Comparison of ENCODE assay signal across 22 cellular contexts in genomic region chr17:77223642-77224420, GRCh38.
DNase-seq lines count a peak whose midpoint lies in the region; ATAC-seq and TF ChIP-seq lines count a peak whose summit lies in the region.
"Had no signal": no experiment of that assay in that cellular context is flagged by ENCODE, and none has a peak within 500 bp of the region (broad histone marks: within the 10 kb centered on the region; RNA-seq: fewer than 3 reads in every experiment).

No MANE protein-coding gene starts in this region.

- 81% methylated on average over 10 of the region's 26 CpGs; no CpG with 5 or more reads in 1 of the 2 experiments for WGBS in IMR-90 (ENCODE audit: extremely low coverage in 2 of 2, insufficient read length in 1 of 2), 2 experiments

- H3K9ac ChIP-seq in IMR-90 (ENCODE audit: low read depth, low read length): no peak overlapping the region
- no peak overlapping the region for H3K9ac ChIP-seq in subcutaneous abdominal adipose tissue (ENCODE audit: low read length in 5 of 5)
- H3K9ac ChIP-seq: BLaER1 had no signal

- in situ Hi-C loops in IMR-90 (cut with MboI; ENCODE audit: low sequenced_read_pairs): no loop called here

- H2BK120ac ChIP-seq in IMR-90 (ENCODE audit: low read depth, low read length): no peak overlapping the region

- no peaks in the 10 kb centered on the region for H3K27me3 Mint-ChIP-seq in activated CD4-positive, alpha-beta T cell treated with anti-CD3 and anti-CD28 coated beads, Interleukin-2, amount 10 ng/mL, durations not matched to agents 24 days and 14 days
- no peaks in the 10 kb centered on the region for H3K27me3 Mint-ChIP-seq in WTC11 (ENCODE audit: low read depth)
- H3K27me3 Mint-ChIP-seq: activated CD4-positive, alpha-beta T cell treated with anti-CD3 and anti-CD28 coated beads for 36 hours; activated T-cell treated with anti-CD3 and anti-CD28 coated beads, Interleukin-2, amount 50 U/mL, for 24 hours had no signal

- BruUV-seq in IMR-90 (replicated peaks; lab: Mats Ljungman, UMichigan): no TSS peak

- no peaks in the 10 kb centered on the region for H3K79me1 ChIP-seq in IMR-90 (ENCODE audit: low read depth in 1 of 2, low read length in 2 of 2)

- ATAC-seq in IMR-90 (ENCODE audit: low read depth): no peak
- ATAC-seq in lower lobe of right lung: no peak
- ATAC-seq in WTC11: no peak
- ATAC-seq: activated CD4-positive, alpha-beta T cell treated with anti-CD3 and anti-CD28 coated beads for 36 hours; SK-N-SH treated with all-trans-retinoic acid at 6 μM for 48 hours had no signal

- no peak overlapping the region for H3K4me3 Mint-ChIP-seq in activated CD4-positive, alpha-beta T cell treated with anti-CD3 and anti-CD28 coated beads, Interleukin-2, amount 10 ng/mL, durations not matched to agents 24 days and 14 days
- H3K4me3 Mint-ChIP-seq in WTC11: no peak overlapping the region
- H3K4me3 Mint-ChIP-seq: activated CD4-positive, alpha-beta T cell treated with anti-CD3 and anti-CD28 coated beads for 36 hours; activated naive CD4-positive, alpha-beta T cell treated with anti-CD3 and anti-CD28 coated beads for 36 hours; activated T-cell treated with anti-CD3 and anti-CD28 coated beads, Interleukin-2, amount 50 U/mL, for 24 hours had no signal

- no peak overlapping the region for H3K18ac ChIP-seq in IMR-90 (ENCODE audit: low read depth, low read length)

- no peaks in the 10 kb centered on the region for H4K20me1 ChIP-seq in IMR-90 (ENCODE audit: insufficient read depth, low read length)
- H4K20me1 ChIP-seq: BLaER1 had no signal

- H3K27ac ChIP-seq in IMR-90 (ENCODE audit: insufficient read depth, low read length) (no peak overlapping the region), dorsolateral prefrontal cortex (peak overlapping the region in 36 of 59 donors; percentile 6 to 72 (median 56)), lower lobe of right lung (peak overlapping the region; percentile 74), subcutaneous abdominal adipose tissue (ENCODE audit: low read depth, low read length) (peak overlapping the region; percentile 58)
- H3K27ac ChIP-seq: BLaER1 had no signal

- CTCF ChIA-PET in IMR-90 (lab: Yijun Ruan, JAX): no interaction called here
- CTCF ChIA-PET in WTC11 (lab: Charles Lee): interaction anchor here (1.2 kb wide), 1 partner anchor 9 kb away, joined by 7 read pairs; no protein-coding TSS in a partner anchor

- no peaks in the 10 kb centered on the region; the same call in 1 of the 2 replicates for H3K9me1 ChIP-seq in IMR-90 (ENCODE audit: insufficient read depth, low read length)

- H3K56ac ChIP-seq in IMR-90 (ENCODE audit: extremely low read depth, insufficient read depth, low read length): no peak overlapping the region

- no peak overlapping the region for H2BK5ac ChIP-seq in IMR-90 (ENCODE audit: low read depth, low read length, poor library complexity, severe bottlenecking)

- peaks cover 11% of the 10 kb centered on the region for H3K36me3 Mint-ChIP-seq in activated CD4-positive, alpha-beta T cell treated with anti-CD3 and anti-CD28 coated beads, Interleukin-2, amount 10 ng/mL, durations not matched to agents 24 days and 14 days (ENCODE audit: low read depth)
- H3K36me3 Mint-ChIP-seq in WTC11: peaks cover 5% of the 10 kb centered on the region; the same call in 1 of the 2 replicates

- H4K8ac ChIP-seq in IMR-90 (ENCODE audit: low read depth in 2 of 2, low read length in 2 of 2): no peak overlapping the region

- no peaks in the 10 kb centered on the region for H3K27me3 ChIP-seq in IMR-90 (ENCODE audit: control insufficient read depth, insufficient read depth, low read length)
- H3K27me3 ChIP-seq in dorsolateral prefrontal cortex: no peaks in the 10 kb centered on the region
- no peaks in the 10 kb centered on the region for H3K27me3 ChIP-seq in lower lobe of right lung (ENCODE audit: low read depth)
- peaks cover 0 to 3% (median 0%) of the 10 kb centered on the region in 5 donors for H3K27me3 ChIP-seq in subcutaneous abdominal adipose tissue (ENCODE audit: control insufficient read depth in 5 of 5, insufficient read depth in 4 of 5, low read length in 5 of 5)
- H3K27me3 ChIP-seq: BLaER1 had no signal

- H3K4me3 ChIP-seq in IMR-90 (ENCODE audit: insufficient read depth, low read depth, low read length) (no peak overlapping the region), dorsolateral prefrontal cortex (no peak overlapping the region), lower lobe of right lung (no peak overlapping the region), subcutaneous abdominal adipose tissue (ENCODE audit: low read depth in 1 of 5, low read length in 5 of 5) (no peak overlapping the region)
- H3K4me3 ChIP-seq: BLaER1 had no signal

- POLR2A ChIA-PET in IMR-90 (lab: Charles Lee; ENCODE audit: unreplicated experiment) (no interaction called here), WTC11 (lab: Charles Lee) (no interaction called here)

- H3K23ac ChIP-seq in IMR-90 (ENCODE audit: low read depth, low read length): no peak overlapping the region

- DNase-seq in IMR-90: no peak
- no peak for DNase-seq in dorsolateral prefrontal cortex
- no peak for DNase-seq in lower lobe of right lung
- no peak for DNase-seq in activated CD4-positive, alpha-beta T cell treated with anti-CD3 and anti-CD28 coated beads, Interleukin-2, amount 10 ng/mL, durations not matched to agents 24 days and 14 days
- no peak for DNase-seq in WTC11 (ENCODE audit: low spot score)
- DNase-seq in SIG-M5 (lab: John Stamatoyannopoulos, UW): no peak
- DNase-seq: activated CD4-positive, alpha-beta T cell treated with anti-CD3 and anti-CD28 coated beads for 36 hours; activated naive CD4-positive, alpha-beta T cell treated with anti-CD3 and anti-CD28 coated beads for 36 hours; activated T-cell treated with anti-CD3 and anti-CD28 coated beads, Interleukin-2, amount 50 U/mL, for 24 hours; cortex of kidney; DMS79 treated with DMSO at 0.1 percent for 48 hours; GOT3; naive B cell; NCI-H146; NCI-H2171 treated with DMSO at 0.1 percent for 48 hours; NCI-H69; nucleus accumbens; retina; T-helper 2 cell had no signal

- no peak overlapping the region for H4K91ac ChIP-seq in IMR-90 (ENCODE audit: insufficient read depth, low read depth, low read length)

- H3K14ac ChIP-seq in IMR-90 (replicated peaks; ENCODE audit: low read depth, low read length): no peak overlapping the region

- TF ChIP-seq RAD21 in IMR-90 (IDR thresholded peaks at IDR 0.05; ENCODE audit: low read length): no peak

- no peak for TF ChIP-seq CTCF in IMR-90 (conservative IDR thresholded peaks at IDR 0.05; ENCODE audit: low read depth, low read length)
- TF ChIP-seq CTCF in dorsolateral prefrontal cortex (IDR thresholded peaks at IDR 0.05 in 54 of 56, conservative IDR thresholded peaks at IDR 0.05 in 2 of 56; ENCODE audit: low read depth in 1 of 56, partially characterized antibody in 56 of 56): no peak
- no peak for TF ChIP-seq CTCF in lower lobe of right lung (IDR thresholded peaks at IDR 0.05)
- TF ChIP-seq CTCF in WTC11 (IDR thresholded peaks at IDR 0.05): no peak

- H3K4ac ChIP-seq in IMR-90 (ENCODE audit: low read depth, low read length): no peak overlapping the region

- H3K36me3 ChIP-seq in IMR-90 (ENCODE audit: control insufficient read depth, insufficient read depth, low read length): peaks cover 4% of the 10 kb centered on the region; the same call in 1 of the 2 replicates
- peaks cover 4% of the 10 kb centered on the region for H3K36me3 ChIP-seq in lower lobe of right lung
- H3K36me3 ChIP-seq in subcutaneous abdominal adipose tissue (ENCODE audit: control insufficient read depth in 5 of 5, insufficient read depth in 5 of 5, low read length in 5 of 5): peaks cover 0 to 8% (median 3%) of the 10 kb centered on the region in 5 donors

- H3K9me3 Mint-ChIP-seq in activated CD4-positive, alpha-beta T cell treated with anti-CD3 and anti-CD28 coated beads, Interleukin-2, amount 10 ng/mL, durations not matched to agents 24 days and 14 days: peaks cover 3% of the 10 kb centered on the region
- H3K9me3 Mint-ChIP-seq in WTC11: no peaks in the 10 kb centered on the region

- dilution Hi-C loops in IMR-90 (cut with HindIII; ENCODE audit: low sequenced_read_pairs, unreplicated experiment): no loop called here

- H3K27ac Mint-ChIP-seq in activated CD4-positive, alpha-beta T cell treated with anti-CD3 and anti-CD28 coated beads, Interleukin-2, amount 10 ng/mL, durations not matched to agents 24 days and 14 days: no peak overlapping the region
- H3K27ac Mint-ChIP-seq in WTC11: no peak overlapping the region
- H3K27ac Mint-ChIP-seq: activated CD4-positive, alpha-beta T cell treated with anti-CD3 and anti-CD28 coated beads for 36 hours; activated naive CD4-positive, alpha-beta T cell treated with anti-CD3 and anti-CD28 coated beads for 36 hours; activated T-cell treated with anti-CD3 and anti-CD28 coated beads, Interleukin-2, amount 50 U/mL, for 24 hours; naive B cell had no signal

- H4K5ac ChIP-seq in IMR-90 (ENCODE audit: low read depth, low read length): no peak overlapping the region

- no peak overlapping the region for H2AFZ ChIP-seq in IMR-90 (replicated peaks; ENCODE audit: low read length, poor library complexity)

- H3K9me3 ChIP-seq in IMR-90 (ENCODE audit: control insufficient read depth, insufficient read depth, low read length) (0 out of 2 replicates have a peak, but pooled peaks cover 3% of the 10 kb centered on the region), lower lobe of right lung (peaks cover 4% of the 10 kb centered on the region), subcutaneous abdominal adipose tissue (ENCODE audit: control insufficient read depth in 5 of 5, low read length in 5 of 5) (peaks cover 0 to 5% (median 3%) of the 10 kb centered on the region in 5 donors)

- H2AK5ac ChIP-seq in IMR-90 (ENCODE audit: low read depth, low read length): peak overlapping the region; percentile 16; the same call in 1 of the 2 replicates

- no peak overlapping the region for H2BK20ac ChIP-seq in IMR-90 (ENCODE audit: low read depth, low read length)

- no peak for TF ChIP-seq POLR2A in IMR-90 (IDR thresholded peaks at IDR 0.05; ENCODE audit: low read depth, low read length)

- H2AK9ac ChIP-seq in IMR-90 (replicated peaks; ENCODE audit: low read depth, low read length, poor library complexity): no peak overlapping the region

- no peaks in the 10 kb centered on the region for H3K4me1 ChIP-seq in IMR-90 (ENCODE audit: control insufficient read depth, insufficient read depth, low read length)
- peaks cover 9% of the 10 kb centered on the region for H3K4me1 ChIP-seq in lower lobe of right lung
- peaks cover 0 to 35% (median 0%) of the 10 kb centered on the region in 5 donors for H3K4me1 ChIP-seq in subcutaneous abdominal adipose tissue (ENCODE audit: control insufficient read depth in 5 of 5, insufficient read depth in 5 of 5, low read length in 5 of 5)

- no peaks in the 10 kb centered on the region for H3K4me1 Mint-ChIP-seq in activated CD4-positive, alpha-beta T cell treated with anti-CD3 and anti-CD28 coated beads, Interleukin-2, amount 10 ng/mL, durations not matched to agents 24 days and 14 days
- peaks cover 7% of the 10 kb centered on the region; the same call in 1 of the 2 replicates for H3K4me1 Mint-ChIP-seq in WTC11
- H3K4me1 Mint-ChIP-seq: activated CD4-positive, alpha-beta T cell treated with anti-CD3 and anti-CD28 coated beads for 36 hours; naive B cell had no signal

- intact Hi-C loops in IMR-90 (cut with micrococcal nuclease): no loop called here
- intact Hi-C loops in dorsolateral prefrontal cortex (cut with DNase I): no loop called here
- intact Hi-C loops in lower lobe of right lung (cut with DNase I): no loop called here
- intact Hi-C loops in activated CD4-positive, alpha-beta T cell treated with anti-CD3 and anti-CD28 coated beads, Interleukin-2, amount 10 ng/mL, durations not matched to agents 24 days and 14 days (cut with micrococcal nuclease): no loop called here

- H2BK15ac ChIP-seq in IMR-90 (ENCODE audit: low read depth, low read length): no peak overlapping the region

- H3K4me2 ChIP-seq in IMR-90 (ENCODE audit: low read depth, low read length): no peak overlapping the region
- H3K4me2 ChIP-seq: BLaER1 had no signal
